ENCODE assay signal across 31 cellular contexts in genomic region chr20:62462976-62463592, GRCh38. TPM values are rescaled to one million over a fixed set of nuclear protein-coding genes. Genes with fewer than 3 reads are reported as not detected.
"Had no signal": no experiment of that assay in that cellular context is flagged by ENCODE, and none has a peak within 500 bp of the region (broad histone marks: within the 10 kb centered on the region; RNA-seq: fewer than 3 reads in every experiment).

No MANE protein-coding gene starts in this region.

- H3K27ac ChIP-seq: heart right ventricle, hepatocyte, left ventricle myocardium inferior, neutrophil, parathyroid adenoma, psoas muscle, right lobe of liver, tibial nerve, uterus had no signal

- H3K9me3 ChIP-seq: heart right ventricle, left ventricle myocardium inferior, mucosa of descending colon, neutrophil, psoas muscle, right lobe of liver, tibial nerve, uterus had no signal

- H2AFZ ChIP-seq: hepatocyte, parathyroid adenoma had no signal

- DNase-seq: heart right ventricle; islet precursor cell; left ventricle myocardium inferior; mesendoderm; midbrain; mucosa of descending colon; naive thymus-derived CD4-positive, alpha-beta T cell; occipital lobe; psoas muscle; right lobe of liver; stimulated activated CD4-positive, alpha-beta T cell treated with anti-CD3 and anti-CD28 coated beads, Interleukin-1b, Interleukin-23, amount 100 ng/mL, for 48 hours; stimulated activated CD4-positive, alpha-beta T cell treated with anti-CD3 and anti-CD28 coated beads, Interleukin-2, amount 100 ng/mL, for 48 hours; stimulated activated CD4-positive, alpha-beta T cell treated with anti-CD3 and anti-CD28 coated beads, Interleukin-4, amount 100 ng/mL, for 4 hours; stimulated activated CD8-positive, alpha-beta memory T cell treated with anti-CD3 and anti-CD28 coated beads, Interleukin-4, amount 100 ng/mL, for 48 hours; stimulated activated naive B cell treated with anti-CD40 and anti-IgM and Interleukin-4, amounts not matched to agents 10 μg/mL and 1 μg/mL and 100 μg/mL, for 72 hours; substantia nigra; uterus had no signal

- H3K4me2 ChIP-seq: hepatocyte, smooth muscle cell had no signal

- H3K36me3 ChIP-seq: heart right ventricle, left ventricle myocardium inferior, neutrophil, right lobe of liver, tibial nerve, uterus had no signal

- H3K4me1 ChIP-seq: parathyroid adenoma, psoas muscle, right lobe of liver, tibial nerve, uterus had no signal

- H3K4me3 ChIP-seq: heart right ventricle, hepatocyte, left ventricle myocardium inferior, lung, mucosa of descending colon, psoas muscle, right lobe of liver, smooth muscle cell, tibial nerve, uterus had no signal

- H3K79me2 ChIP-seq: parathyroid adenoma had no signal

- H3K9ac ChIP-seq: parathyroid adenoma had no signal

- H3K27me3 ChIP-seq: hepatocyte, right lobe of liver, uterus had no signal

- ATAC-seq: heart right ventricle; mucosa of descending colon; naive thymus-derived CD4-positive, alpha-beta T cell; natural killer cell treated with Interleukin-12 subunit alpha and Interleukin-12 subunit beta and Interleukin-15 and Interleukin-18, amount 100 ng/mL, for 72 hours; psoas muscle; right lobe of liver; stimulated activated naive B cell treated with anti-CD40 and anti-IgM and Interleukin-4, amounts not matched to agents 10 μg/mL and 1 μg/mL and 100 μg/mL, for 72 hours had no signal

RNA-seq across cellular contexts. Expression of gene GATA5, which starts 12.7 kb away (rescaled TPM):
- total RNA-seq: kidney epithelial cell; myocyte; naive thymus-derived CD4-positive, alpha-beta T cell; natural killer cell treated with Interleukin-12 subunit alpha and Interleukin-12 subunit beta and Interleukin-15 and Interleukin-18, amount 100 ng/mL, for 72 hours; neural crest cell; osteocyte; temporal lobe had no signal
- polyA plus RNA-seq: naive thymus-derived CD4-positive, alpha-beta T cell had no signal

RNA-seq across cellular contexts. Expression of gene RBBP8NL, which starts 35.7 kb away (rescaled TPM):
- total RNA-seq: heart right ventricle; kidney epithelial cell; left ventricle myocardium inferior; naive thymus-derived CD4-positive, alpha-beta T cell; natural killer cell treated with Interleukin-12 subunit alpha and Interleukin-12 subunit beta and Interleukin-15 and Interleukin-18, amount 100 ng/mL, for 72 hours; neural crest cell; occipital lobe; osteocyte; posterior vena cava; psoas muscle; right lobe of liver; skeletal muscle tissue; temporal lobe; tibial nerve had no signal
- polyA plus RNA-seq: heart right ventricle; naive thymus-derived CD4-positive, alpha-beta T cell; smooth muscle cell had no signal
